Comparison of ENCODE assay signal across 9 cellular contexts in the genomic region with DNA sequence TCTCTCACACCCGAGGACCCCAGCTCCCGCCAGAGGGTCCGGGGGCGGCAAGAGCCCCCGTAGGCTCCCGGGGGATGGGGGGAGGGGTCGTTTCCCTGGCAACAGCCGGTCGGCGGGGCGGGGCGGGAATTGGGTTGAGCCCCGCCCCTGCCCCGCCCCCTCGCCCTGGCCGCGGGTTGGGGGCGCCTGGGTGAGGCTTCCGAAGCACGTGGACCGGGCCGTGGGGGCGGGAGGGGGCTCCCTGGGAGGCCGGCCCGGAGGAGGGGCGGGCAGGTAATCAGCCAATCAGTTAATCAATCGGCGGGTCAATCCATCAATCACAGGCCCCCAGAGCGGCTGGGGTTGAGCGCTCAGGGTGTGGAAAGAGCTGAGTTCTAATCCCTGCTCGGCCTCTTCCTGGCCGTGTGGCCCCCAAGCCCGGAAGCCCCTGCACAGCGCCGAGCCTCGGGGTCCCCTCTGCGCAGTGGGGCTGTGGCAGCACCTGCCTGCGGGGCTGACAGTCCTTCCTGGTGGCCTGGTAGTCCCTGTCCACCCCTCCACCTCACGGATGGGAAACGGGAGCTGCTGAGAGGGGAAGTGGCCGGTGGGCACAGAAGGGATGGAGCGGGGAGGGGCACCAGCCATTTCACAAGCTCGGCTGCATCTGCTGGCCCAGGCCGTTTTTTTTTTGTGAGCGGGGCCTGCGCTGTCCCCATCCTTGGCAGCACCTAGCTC.
DNase-seq lines count a peak whose midpoint lies in the region; ATAC-seq lines count a peak whose summit lies in the region.
"Had no signal": no experiment of that assay in that cellular context is flagged by ENCODE, and none has a peak within 500 bp of the region (broad histone marks: within the 10 kb centered on the region; RNA-seq: fewer than 3 reads in every experiment).

No MANE protein-coding gene starts in this region.

- peak overlapping the region; percentile 8 for H3K27ac ChIP-seq in substantia nigra (ENCODE audit: low read depth, low read length, poor library complexity, severe bottlenecking)
- H3K27ac ChIP-seq: 22Rv1 had no signal

- DNase-seq in NCI-H1417 (lab: John Stamatoyannopoulos, UW): peak in 2 of 3 experiments; percentile 64 to 80
- no peak for DNase-seq in NCI-H1417 treated with DMSO at 0.1 percent for 48 hours (lab: John Stamatoyannopoulos, UW)
- DNase-seq in astrocyte of the hippocampus (ENCODE audit: low read depth, low spot score): peak; percentile 51
- peak; percentile 86 for DNase-seq in iPS-NIHi7 (ENCODE audit: extremely low spot score)
- DNase-seq in substantia nigra (lab: John Stamatoyannopoulos, UW): peak in 9 of 49 donors; percentile 16 to 63 (median 31)
- no peak for DNase-seq in middle frontal gyrus (ENCODE audit: extremely low spot score, low spot score)

- ATAC-seq in HG03196 (IDR thresholded peaks at IDR 0.05; ENCODE audit: unreplicated experiment): no peak
- no peak for ATAC-seq in HG02973 (IDR thresholded peaks at IDR 0.05; ENCODE audit: unreplicated experiment)

Comparison
In these comparisons a context has a peak if more than half of its experiments do, and no peak if none do; other contexts are left out.
1. DNase-seq: peak in NCI-H1417 (2 of 3), astrocyte of the hippocampus (single experiment) and iPS-NIHi7 (single experiment); none in NCI-H1417 treated with DMSO at 0.1 percent for 48 hours (single experiment) and middle frontal gyrus (single experiment).